ENCODE assay signal across 2 cellular contexts in the genomic region with DNA sequence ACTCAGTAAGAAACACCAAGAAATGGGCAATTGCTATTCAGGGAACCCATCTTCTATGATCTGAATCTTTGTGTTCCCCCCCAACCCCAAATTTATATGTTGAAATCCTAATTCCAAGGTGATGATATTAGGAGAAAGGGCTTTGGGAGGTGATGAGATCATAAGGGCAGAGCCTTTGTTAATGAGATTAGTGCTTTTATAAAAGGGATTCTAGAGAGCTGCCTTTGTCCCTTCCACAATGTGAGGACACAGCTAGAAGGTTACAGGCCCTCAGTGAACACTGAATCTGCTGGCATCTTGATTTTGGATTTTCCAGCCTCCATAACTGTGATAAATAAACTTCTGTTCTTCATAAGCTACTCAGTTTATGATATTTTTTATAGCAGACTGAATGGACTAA.
TF ChIP-seq lines count a peak whose summit lies in the region.

No MANE protein-coding gene starts in this region.

TF ChIP-seq in GM23338, 12 proteins besides CTCF, POLR2A, EP300 and RAD21 (continues in another document):
- TF ChIP-seq ZNF462 (CRISPR knock-in tag; IDR thresholded peaks at IDR 0.05) = no peak
- no peak for TF ChIP-seq STAT1 (IDR thresholded peaks at IDR 0.05; ENCODE audit: unreplicated experiment)
- no peak for TF ChIP-seq EZH2 (IDR thresholded peaks at IDR 0.05; ENCODE audit: low read depth, unreplicated experiment)
- no peak for TF ChIP-seq ZNF331 (CRISPR knock-in tag; IDR thresholded peaks at IDR 0.05; ENCODE audit: low read depth)
- no peak for TF ChIP-seq CREB1 (CRISPR knock-in tag; IDR thresholded peaks at IDR 0.05; ENCODE audit: low read depth)
- no peak for TF ChIP-seq EZH2phosphoT487 (IDR thresholded peaks at IDR 0.05; ENCODE audit: unreplicated experiment)
- no peak for TF ChIP-seq ZNF114 (CRISPR knock-in tag; IDR thresholded peaks at IDR 0.05)
- no peak for TF ChIP-seq NANOG (IDR thresholded peaks at IDR 0.05; ENCODE audit: borderline replicate concordance)
- no peak for TF ChIP-seq JUNB (IDR thresholded peaks at IDR 0.05; ENCODE audit: unreplicated experiment)
- TF ChIP-seq, protein P1, sequence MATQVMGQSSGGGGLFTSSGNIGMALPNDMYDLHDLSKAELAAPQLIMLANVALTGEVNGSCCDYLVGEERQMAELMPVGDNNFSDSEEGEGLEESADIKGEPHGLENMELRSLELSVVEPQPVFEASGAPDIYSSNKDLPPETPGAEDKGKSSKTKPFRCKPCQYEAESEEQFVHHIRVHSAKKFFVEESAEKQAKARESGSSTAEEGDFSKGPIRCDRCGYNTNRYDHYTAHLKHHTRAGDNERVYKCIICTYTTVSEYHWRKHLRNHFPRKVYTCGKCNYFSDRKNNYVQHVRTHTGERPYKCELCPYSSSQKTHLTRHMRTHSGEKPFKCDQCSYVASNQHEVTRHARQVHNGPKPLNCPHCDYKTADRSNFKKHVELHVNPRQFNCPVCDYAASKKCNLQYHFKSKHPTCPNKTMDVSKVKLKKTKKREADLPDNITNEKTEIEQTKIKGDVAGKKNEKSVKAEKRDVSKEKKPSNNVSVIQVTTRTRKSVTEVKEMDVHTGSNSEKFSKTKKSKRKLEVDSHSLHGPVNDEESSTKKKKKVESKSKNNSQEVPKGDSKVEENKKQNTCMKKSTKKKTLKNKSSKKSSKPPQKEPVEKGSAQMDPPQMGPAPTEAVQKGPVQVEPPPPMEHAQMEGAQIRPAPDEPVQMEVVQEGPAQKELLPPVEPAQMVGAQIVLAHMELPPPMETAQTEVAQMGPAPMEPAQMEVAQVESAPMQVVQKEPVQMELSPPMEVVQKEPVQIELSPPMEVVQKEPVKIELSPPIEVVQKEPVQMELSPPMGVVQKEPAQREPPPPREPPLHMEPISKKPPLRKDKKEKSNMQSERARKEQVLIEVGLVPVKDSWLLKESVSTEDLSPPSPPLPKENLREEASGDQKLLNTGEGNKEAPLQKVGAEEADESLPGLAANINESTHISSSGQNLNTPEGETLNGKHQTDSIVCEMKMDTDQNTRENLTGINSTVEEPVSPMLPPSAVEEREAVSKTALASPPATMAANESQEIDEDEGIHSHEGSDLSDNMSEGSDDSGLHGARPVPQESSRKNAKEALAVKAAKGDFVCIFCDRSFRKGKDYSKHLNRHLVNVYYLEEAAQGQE (IDR thresholded peaks at IDR 0.05; ENCODE audit: unreplicated experiment) = no peak
- no peak for TF ChIP-seq POLR2AphosphoS5 (IDR thresholded peaks at IDR 0.05; ENCODE audit: low read depth)

TF ChIP-seq in IMR-90, 13 proteins besides CTCF, POLR2A, EP300 and RAD21:
- TF ChIP-seq USF2 (IDR thresholded peaks at IDR 0.05; ENCODE audit: low read depth, low read length) (no peak), RCOR1 (IDR thresholded peaks at IDR 0.05; ENCODE audit: insufficient replicate concordance, low read length) (no peak), CHD1 (IDR thresholded peaks at IDR 0.05; ENCODE audit: low read depth, low read length) (no peak), BHLHE40 (IDR thresholded peaks at IDR 0.05; ENCODE audit: low read depth, low read length) (no peak), FOS (IDR thresholded peaks at IDR 0.05; ENCODE audit: low read depth, low read length) (no peak), SMC3 (IDR thresholded peaks at IDR 0.05; ENCODE audit: low read depth, low read length) (no peak), MAFK (IDR thresholded peaks at IDR 0.05; ENCODE audit: low read depth, low read length) (no peak)
- TF ChIP-seq, protein P2, sequence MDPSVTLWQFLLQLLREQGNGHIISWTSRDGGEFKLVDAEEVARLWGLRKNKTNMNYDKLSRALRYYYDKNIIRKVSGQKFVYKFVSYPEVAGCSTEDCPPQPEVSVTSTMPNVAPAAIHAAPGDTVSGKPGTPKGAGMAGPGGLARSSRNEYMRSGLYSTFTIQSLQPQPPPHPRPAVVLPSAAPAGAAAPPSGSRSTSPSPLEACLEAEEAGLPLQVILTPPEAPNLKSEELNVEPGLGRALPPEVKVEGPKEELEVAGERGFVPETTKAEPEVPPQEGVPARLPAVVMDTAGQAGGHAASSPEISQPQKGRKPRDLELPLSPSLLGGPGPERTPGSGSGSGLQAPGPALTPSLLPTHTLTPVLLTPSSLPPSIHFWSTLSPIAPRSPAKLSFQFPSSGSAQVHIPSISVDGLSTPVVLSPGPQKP (IDR thresholded peaks at IDR 0.05; ENCODE audit: borderline replicate concordance, low read depth, low read length) = no peak
